12 cellular contexts compared by ENCODE assay signal in the genomic region with DNA sequence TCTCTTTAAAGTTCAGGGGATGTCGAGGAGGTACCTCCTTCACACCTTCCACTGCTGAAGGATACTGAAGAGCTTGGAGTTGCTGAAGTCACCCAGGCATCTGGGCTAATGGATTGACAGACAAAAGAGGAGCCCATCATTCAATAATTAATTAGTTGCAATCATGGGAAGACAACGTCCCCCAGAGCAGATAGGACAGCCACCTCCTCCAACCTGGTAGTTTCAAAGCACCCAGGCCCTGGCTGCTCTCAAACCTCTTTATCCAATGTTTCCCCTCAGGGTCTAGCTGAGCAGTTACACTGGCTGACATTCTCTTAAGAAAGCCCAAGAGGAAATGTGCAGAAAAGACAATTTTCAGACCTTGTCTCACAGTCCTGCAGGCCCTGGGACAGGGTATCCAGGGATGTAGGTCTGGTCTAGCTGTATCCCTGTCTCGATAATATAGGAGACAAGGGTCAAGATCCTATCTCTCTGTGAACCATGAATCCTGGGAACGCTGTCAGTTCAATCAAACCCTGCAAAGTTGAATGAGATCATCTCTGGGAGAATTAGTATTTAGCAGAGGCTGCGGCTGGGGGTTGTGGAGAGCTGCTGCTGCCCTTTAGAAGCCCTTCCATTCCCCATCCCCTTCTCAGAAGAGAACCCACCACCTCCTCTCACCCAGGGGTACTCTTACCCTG. TPM values are rescaled to one million over a fixed set of nuclear protein-coding genes. Genes with fewer than 3 reads are reported as not detected.
DNase-seq lines count a peak whose midpoint lies in the region; ATAC-seq, FAIRE-seq and TF ChIP-seq lines count a peak whose summit lies in the region.
"Had no signal": no experiment of that assay in that cellular context is flagged by ENCODE, and none has a peak within 500 bp of the region (broad histone marks: within the 10 kb centered on the region; RNA-seq: fewer than 3 reads in every experiment).

No MANE protein-coding gene starts in this region.

- ATAC-seq in A549 (no peak), HG03521 (IDR thresholded peaks at IDR 0.05; ENCODE audit: unreplicated experiment) (no peak), gastrocnemius medialis (no peak)
- no peak for ATAC-seq in natural killer cell treated with Interleukin-12 subunit alpha and Interleukin-12 subunit beta and Interleukin-15 and Interleukin-18, amount 100 ng/mL, for 72 hours

- no peak for FAIRE-seq in A549 (lab: Jason Lieb, UNC)

- no peak overlapping the region; the same call in 2 of the 3 replicates for H3K4me3 ChIP-seq in A549
- H3K4me3 ChIP-seq in HAP-1: peak overlapping the region; percentile 46
- H3K4me3 ChIP-seq in coronary artery: peak overlapping the region; percentile 92
- peak overlapping the region in 2 of 4 donors; percentile 64 to 75 for H3K4me3 ChIP-seq in gastrocnemius medialis

- TF ChIP-seq RAD21 in A549 (conservative IDR thresholded peaks at IDR 0.05 in 1 of 2, IDR thresholded peaks at IDR 0.05 in 1 of 2): no peak

- no peaks in the 10 kb centered on the region for H3K27me3 Mint-ChIP-seq in natural killer cell treated with Interleukin-12 subunit alpha and Interleukin-12 subunit beta and Interleukin-15 and Interleukin-18, amount 100 ng/mL, for 72 hours

- peaks cover 4% of the 10 kb centered on the region for H3K9me3 Mint-ChIP-seq in natural killer cell treated with Interleukin-12 subunit alpha and Interleukin-12 subunit beta and Interleukin-15 and Interleukin-18, amount 100 ng/mL, for 72 hours

- in situ Hi-C loops in HAP-1 (cut with MboI; ENCODE audit: low sequenced_read_pairs) (no loop called here), gastrocnemius medialis (cut with MboI; ENCODE audit: low sequenced_read_pairs in 4 of 4) (no loop called here)

- CTCF ChIA-PET in A549 (lab: Yijun Ruan, JAX): interaction anchor here (1.0 to 1.2 kb wide), 2 partner anchors 24 to 35 kb away, joined by 3 to 4 read pairs; no protein-coding TSS in a partner anchor

- TF ChIP-seq CTCF in A549 (IDR thresholded peaks at IDR 0.05) (no peak), coronary artery (IDR thresholded peaks at IDR 0.05) (no peak), gastrocnemius medialis (IDR thresholded peaks at IDR 0.05 in 4 of 5, conservative IDR thresholded peaks at IDR 0.05 in 1 of 5) (no peak)

- peaks cover 53 to 67% of the 10 kb centered on the region in 2 donors for H3K4me1 Mint-ChIP-seq in natural killer cell treated with Interleukin-12 subunit alpha and Interleukin-12 subunit beta and Interleukin-15 and Interleukin-18, amount 100 ng/mL, for 72 hours (ENCODE audit: low read depth in 2 of 2)

- peak overlapping the region; percentile 76 for H3K4me3 Mint-ChIP-seq in natural killer cell treated with Interleukin-12 subunit alpha and Interleukin-12 subunit beta and Interleukin-15 and Interleukin-18, amount 100 ng/mL, for 72 hours

- 73% methylated on average over 5 of the region's 5 CpGs for WGBS in A549 (ENCODE audit: missing lambda C conversion rate)

- H3K27ac ChIP-seq in A549 (peak overlapping the region in 1 of 2 experiments; percentile 89; a peak in 1 of 6 replicates), coronary artery (peak overlapping the region; percentile 95 to 98), gastrocnemius medialis (peak overlapping the region in 2 of 4 donors; percentile 13 to 67)

- H3K4me1 ChIP-seq in A549 (no peaks in the 10 kb centered on the region), HAP-1 (no peaks in the 10 kb centered on the region), gastrocnemius medialis (peaks cover 0 to 3% of the 10 kb centered on the region in 2 donors)

- peak overlapping the region; percentile 98; the same call in 2 of the 3 replicates for H3K4me2 ChIP-seq in A549

- POLR2A ChIA-PET in A549 (lab: Yijun Ruan, JAX): interaction anchor here (0.6 kb wide), 1 partner anchor 256 kb away, joined by 3 read pairs; no protein-coding TSS in a partner anchor

- no peak for TF ChIP-seq EP300 in A549 (IDR thresholded peaks at IDR 0.05)

- TF ChIP-seq POLR2A in A549 (IDR thresholded peaks at IDR 0.05; ENCODE audit: low read length) (no peak), gastrocnemius medialis (IDR thresholded peaks at IDR 0.05) (no peak)

- H3K36me3 ChIP-seq in HAP-1 (replicated peaks) (no peaks in the 10 kb centered on the region), gastrocnemius medialis (no peaks in the 10 kb centered on the region)

- H3K27me3 ChIP-seq in HAP-1 (ENCODE audit: low read depth) (no peaks in the 10 kb centered on the region), gastrocnemius medialis (peaks cover 0 to 7% (median 5%) of the 10 kb centered on the region in 3 donors)

- H3K9me3 ChIP-seq in A549 (no peaks in the 10 kb centered on the region), HAP-1 (no peaks in the 10 kb centered on the region), gastrocnemius medialis (no peaks in the 10 kb centered on the region)

- DNase-seq in A549 (ENCODE audit: low read depth in 1 of 2, low spot score in 1 of 2): no peak
- DNase-seq in HAP-1 (ENCODE audit: low spot score in 2 of 2): no peak
- DNase-seq in coronary artery (ENCODE audit: low spot score): no peak
- no peak for DNase-seq in natural killer cell treated with Interleukin-12 subunit alpha and Interleukin-12 subunit beta and Interleukin-15 and Interleukin-18, amount 100 ng/mL, for 72 hours (ENCODE audit: low spot score)
- no peak for DNase-seq in MV-4-11 (lab: John Stamatoyannopoulos, UW)
- DNase-seq in NCI-H345 treated with DMSO at 0.1 percent for 48 hours (lab: John Stamatoyannopoulos, UW; ENCODE audit: unreplicated experiment): no peak
- DNase-seq in gastrocnemius medialis: no peak
- DNase-seq: activated CD4-positive, alpha-beta T cell treated with anti-CD3 and anti-CD28 coated beads, Interleukin-2, amount 50 U/mL, for 48 hours; DMS153; dorsolateral prefrontal cortex had no signal

- H3K36me3 Mint-ChIP-seq in natural killer cell treated with Interleukin-12 subunit alpha and Interleukin-12 subunit beta and Interleukin-15 and Interleukin-18, amount 100 ng/mL, for 72 hours: no peaks in the 10 kb centered on the region

- intact Hi-C loops in gastrocnemius medialis (cut with DNase I; ENCODE audit: low total_unique reads): no loop called here

- H3K27ac Mint-ChIP-seq in natural killer cell treated with Interleukin-12 subunit alpha and Interleukin-12 subunit beta and Interleukin-15 and Interleukin-18, amount 100 ng/mL, for 72 hours: peak overlapping the region in 1 of 2 donors; percentile 39

TF ChIP-seq in A549, 52 proteins besides CTCF, POLR2A, EP300 and RAD21:
- no peak for TF ChIP-seq FOXS1 (CRISPR knock-in tag; IDR thresholded peaks at IDR 0.05)
- no peak for TF ChIP-seq TP53 (CRISPR knock-in tag; IDR thresholded peaks at IDR 0.05)
- TF ChIP-seq HEYL (CRISPR knock-in tag; IDR thresholded peaks at IDR 0.05): no peak
- no peak for TF ChIP-seq RCOR1 (IDR thresholded peaks at IDR 0.05; ENCODE audit: low read depth, low read length)
TF ChIP-seq in A549: peak in this region for 0.

RNA-seq across cellular contexts. Expression of gene TSPAN2, which starts 1.0 kb away (rescaled TPM):
- polyA plus RNA-seq in A549 (2011; rRNA removed) (1.4 and 1.7 TPM in 2 replicates), A549 (2017; fragmentation: RNase III; extraction: RNeasy Plus Mini Kit Qiagen cat#74134 plus additional on column Dnase treatment) (2.1 to 3.2 TPM (median 2.7 TPM) in 3 replicates)
- 0.30 and 0.58 TPM in 2 replicates for polyA plus RNA-seq in A549 (2012; cell fraction: cytosol; rRNA removed)
- polyA plus RNA-seq in A549 (2012; cell fraction: nucleus; rRNA removed): 0.16 and 0.24 TPM in 2 replicates
- 0.29 and 1.4 TPM in 2 replicates for polyA minus RNA-seq in A549 (2011; rRNA and poly(A)+ RNA removed)
- 1 to 10 TPM; 2.9 to 9.2 TPM for total RNA-seq in natural killer cell treated with Interleukin-12 subunit alpha and Interleukin-12 subunit beta and Interleukin-15 and Interleukin-18, amount 100 ng/mL, for 72 hours
- 1 to 10 TPM in 2 of 4 donors, under 1 TPM in 1, not detected in 1; 0.70 to 2.6 (median 2.0) TPM for total RNA-seq in gastrocnemius medialis

RNA-seq across cellular contexts. Expression of gene TSHB, which starts 58.6 kb away (rescaled TPM):
- not detected in 2 replicates for polyA plus RNA-seq in A549 (2011; rRNA removed)
- not detected in 2 replicates for polyA plus RNA-seq in A549 (2012; cell fraction: cytosol; rRNA removed)
- not detected in 2 replicates for polyA plus RNA-seq in A549 (2012; cell fraction: nucleus; rRNA removed)
- not detected in 3 replicates for polyA plus RNA-seq in A549 (2017; fragmentation: RNase III; extraction: RNeasy Plus Mini Kit Qiagen cat#74134 plus additional on column Dnase treatment)
- not detected in 2 replicates for polyA minus RNA-seq in A549 (2011; rRNA and poly(A)+ RNA removed)
- not detected for total RNA-seq in natural killer cell treated with Interleukin-12 subunit alpha and Interleukin-12 subunit beta and Interleukin-15 and Interleukin-18, amount 100 ng/mL, for 72 hours
- total RNA-seq in gastrocnemius medialis: not detected
- total RNA-seq: dorsolateral prefrontal cortex, liver had no signal
- polyA plus RNA-seq: liver had no signal
